ENCODE assay signal across 24 cellular contexts in the genomic region with DNA sequence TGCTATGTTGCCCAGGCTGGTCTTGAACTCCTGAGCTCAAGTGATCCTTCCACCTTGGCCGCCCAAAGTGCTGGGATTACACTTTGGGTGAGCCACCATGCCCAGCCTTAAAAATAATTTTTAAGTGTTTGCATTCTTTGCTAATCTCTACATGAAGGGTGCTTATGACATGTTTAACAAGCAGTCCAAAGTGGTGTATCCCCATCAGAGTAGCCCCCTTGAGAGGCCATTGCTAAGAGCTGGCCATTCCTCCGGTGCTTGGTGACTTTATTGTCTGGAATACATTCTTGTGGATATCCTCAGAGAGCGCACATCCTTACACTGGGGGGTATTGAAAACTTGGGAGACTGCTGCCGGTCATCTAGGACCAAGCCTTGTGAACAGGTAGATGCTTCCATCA.
"Had no signal": no experiment of that assay in that cellular context is flagged by ENCODE, and none has a peak within 500 bp of the region (broad histone marks: within the 10 kb centered on the region; RNA-seq: fewer than 3 reads in every experiment).

No MANE protein-coding gene starts in this region.

- H3K4me1 ChIP-seq: prostate gland, suprapubic skin, uterus had no signal

- H3K27me3 ChIP-seq: heart right ventricle, hepatocyte, pancreas, suprapubic skin, tibial artery, uterus had no signal

- H3K27ac ChIP-seq: heart right ventricle, hepatocyte, prostate gland, skin epidermis, suprapubic skin, thoracic aorta, tibial artery, uterus had no signal

- DNase-seq: heart right ventricle; islet precursor cell; midbrain; mucosa of descending colon; naive thymus-derived CD4-positive, alpha-beta T cell; posterior cingulate gyrus; retina; right cardiac atrium; stimulated activated CD4-positive, alpha-beta T cell treated with anti-CD3 and anti-CD28 coated beads, Interleukin-12 subunit alpha, Interleukin-12 subunit beta, amount 100 ng/mL, for 4 hours; stimulated activated CD4-positive, alpha-beta T cell treated with anti-CD3 and anti-CD28 coated beads, Interleukin-15, amount 100 ng/mL, for 24 hours; stimulated activated CD4-positive, alpha-beta T cell treated with anti-CD3 and anti-CD28 coated beads, Interleukin-2, amount 100 ng/mL, for 24 hours; stimulated activated CD4-positive, alpha-beta T cell treated with anti-CD3 and anti-CD28 coated beads, Interleukin-4, amount 100 ng/mL, for 1 hour; stimulated activated naive B cell treated with anti-CD40 and anti-IgM and Interleukin-4, amounts not matched to agents 10 μg/mL and 1 μg/mL and 100 μg/mL, for 72 hours; stimulated activated naive CD8-positive, alpha-beta T cell treated with anti-CD3 and anti-CD28 coated beads, Interleukin-15, Interleukin-2, amounts not matched to agents 100 U/mL and 50 U/mL, for 24 hours; tibial artery; trophoblast cell; uterus had no signal

- H3K4me3 ChIP-seq: heart right ventricle, hepatocyte, mucosa of descending colon, pancreas, prostate gland, skin epidermis, suprapubic skin, thoracic aorta, tibial artery, uterus had no signal

- H3K9me3 ChIP-seq: mucosa of descending colon, pancreas, prostate gland, suprapubic skin, thoracic aorta, tibial artery, uterus had no signal

- H3K36me3 ChIP-seq: pancreas, prostate gland, thoracic aorta, uterus had no signal

- FAIRE-seq: pancreas had no signal

- ATAC-seq: mucosa of descending colon; naive thymus-derived CD4-positive, alpha-beta T cell; sciatic nerve; stimulated activated naive B cell treated with anti-CD40 and anti-IgM and Interleukin-4, amounts not matched to agents 10 μg/mL and 1 μg/mL and 100 μg/mL, for 72 hours; stimulated activated naive CD8-positive, alpha-beta T cell treated with anti-CD3 and anti-CD28 coated beads, Interleukin-15, Interleukin-2, amounts not matched to agents 100 U/mL and 50 U/mL, for 24 hours had no signal
